ENCODE assay signal across 7 cellular contexts in the genomic region with DNA sequence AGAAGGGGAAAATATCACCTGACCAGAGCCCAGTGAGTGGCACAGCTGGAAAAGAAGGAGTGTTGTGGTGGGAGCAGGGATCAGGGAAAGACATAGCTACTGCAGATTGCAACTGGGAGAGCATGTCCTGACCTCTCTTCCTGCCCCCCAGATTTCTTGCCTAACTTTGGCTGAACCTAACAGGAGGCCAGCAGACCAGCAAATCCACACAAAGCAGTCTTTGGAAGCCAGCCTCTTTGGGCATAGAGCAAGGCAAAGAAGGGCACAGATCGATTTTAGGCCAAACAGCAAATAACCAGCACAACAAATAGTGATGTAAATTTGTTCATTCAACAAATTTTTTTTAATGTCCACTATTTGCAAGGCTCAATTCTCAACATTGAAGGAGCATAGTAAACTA.
"Had no signal": no experiment of that assay in that cellular context is flagged by ENCODE, and none has a peak within 500 bp of the region (broad histone marks: within the 10 kb centered on the region; RNA-seq: fewer than 3 reads in every experiment).

No MANE protein-coding gene starts in this region.

- H2AFZ ChIP-seq: GM23338 had no signal

- ATAC-seq: GM23338 had no signal

- H3K4me2 ChIP-seq: GM23338 had no signal

- DNase-seq: H9, HCEC 1CT, KBM-7 had no signal

- H3K4me3 ChIP-seq: GM23338 had no signal

- FAIRE-seq: H1, H54, HTR-8/SVneo had no signal
